In the genomic region with DNA sequence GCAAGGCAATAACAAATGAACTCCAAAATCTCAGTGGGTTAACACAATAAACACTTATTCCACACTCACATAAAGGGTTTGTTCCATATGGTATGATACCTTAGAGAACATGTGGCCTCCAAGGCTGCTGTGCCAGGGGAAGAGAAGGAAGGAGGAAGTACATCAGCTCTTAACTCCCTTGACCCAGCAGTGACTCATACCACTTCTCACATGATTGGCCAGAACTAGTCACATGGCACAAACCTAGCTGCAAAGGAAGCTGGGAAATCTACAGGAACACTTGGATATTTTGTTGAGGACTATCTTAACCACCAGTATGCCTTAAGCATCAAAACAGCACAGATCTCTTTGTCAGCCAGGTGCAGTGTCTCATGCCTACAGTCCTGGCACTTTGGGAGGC, we compare ENCODE assay signal across 18 cellular contexts.
DNase-seq lines count a peak whose midpoint lies in the region; ATAC-seq, FAIRE-seq and TF ChIP-seq lines count a peak whose summit lies in the region.
"Had no signal": no experiment of that assay in that cellular context is flagged by ENCODE, and none has a peak within 500 bp of the region (broad histone marks: within the 10 kb centered on the region; RNA-seq: fewer than 3 reads in every experiment).

No MANE protein-coding gene starts in this region.

- no peaks in the 10 kb centered on the region for H3K4me1 ChIP-seq in GM23248 (ENCODE audit: insufficient read depth)
- H3K4me1 ChIP-seq in Caco-2, result no peaks in the 10 kb centered on the region
- H3K4me1 ChIP-seq: HAP-1 had no signal

- H2AFZ ChIP-seq in GM23248, result no peak overlapping the region

- peak; percentile 36 for FAIRE-seq in HTR-8/SVneo (lab: Jason Lieb, UNC)

- H3K9me3 ChIP-seq in GM23248 (ENCODE audit: low read depth) (no peaks in the 10 kb centered on the region), Caco-2 (peaks cover 5% of the 10 kb centered on the region; the same call in 1 of the 2 replicates)
- H3K9me3 ChIP-seq: HAP-1, SJSA1 had no signal

- H3K36me3 ChIP-seq in GM23248 (ENCODE audit: low read depth), result no peaks in the 10 kb centered on the region
- no peaks in the 10 kb centered on the region for H3K36me3 ChIP-seq in Caco-2 (ENCODE audit: control insufficient read depth, insufficient read depth, low read length)
- H3K36me3 ChIP-seq: HAP-1, SJSA1 had no signal

- no peak overlapping the region for H3K4me3 ChIP-seq in GM23248
- no peak overlapping the region for H3K4me3 ChIP-seq in fibroblast of mammary gland (ENCODE audit: control insufficient read depth, low read depth, low read length)
- H3K4me3 ChIP-seq in Caco-2 (ENCODE audit: low read depth, low read length), result no peak overlapping the region
- H3K4me3 ChIP-seq: HAP-1, SJSA1 had no signal

- H3K4me2 ChIP-seq in GM23248 (ENCODE audit: unreplicated experiment), result no peak overlapping the region
- H3K4me2 ChIP-seq: KMS-11 had no signal

- no peak overlapping the region for H3K4me3 Mint-ChIP-seq in stimulated activated naive B cell treated with anti-CD40 and anti-IgM and Interleukin-4, amounts not matched to agents 10 μg/mL and 1 μg/mL and 100 μg/mL, for 72 hours
- no peak overlapping the region for H3K4me3 Mint-ChIP-seq in Caco-2 (ENCODE audit: unreplicated experiment)
- H3K4me3 Mint-ChIP-seq: CD4-positive, alpha-beta memory T cell had no signal

- BruUV-seq in Caco-2 (replicated peaks; lab: Mats Ljungman, UMichigan), result no TSS peak

- CTCF ChIA-PET in Caco-2 (lab: Charles Lee), result no interaction called here

- TF ChIP-seq CTCF in fibroblast of mammary gland (conservative IDR thresholded peaks at IDR 0.05; ENCODE audit: control insufficient read depth, insufficient read depth, low read depth, low read length), result no peak
- TF ChIP-seq CTCF in GM10266 (IDR thresholded peaks at IDR 0.05; ENCODE audit: control insufficient read depth, insufficient read depth, low read depth, missing control alignments), result no peak
- no peak for TF ChIP-seq CTCF in Caco-2 (IDR thresholded peaks at IDR 0.05; ENCODE audit: insufficient read depth in 1 of 2, low read depth in 1 of 2, low read length in 1 of 2, severe bottlenecking in 1 of 2, unreplicated experiment in 1 of 2)

- H3K9ac ChIP-seq in GM23248, result no peak overlapping the region
- H3K9ac ChIP-seq: KMS-11 had no signal

- peak; percentile 31 for DNase-seq in GM23248
- no peak for DNase-seq in HTR-8/SVneo (ENCODE audit: insufficient read length, low spot score)
- peak; percentile 1 for DNase-seq in OCI-M1 (lab: John Stamatoyannopoulos, UW)
- DNase-seq in fibroblast of mammary gland (ENCODE audit: low read depth), result peak; percentile 33
- DNase-seq in EL, result no peak
- no peak for DNase-seq in GM10266 (ENCODE audit: extremely low spot score)
- no peak for DNase-seq in stimulated activated naive B cell treated with anti-CD40 and anti-IgM and Interleukin-4, amounts not matched to agents 10 μg/mL and 1 μg/mL and 100 μg/mL, for 72 hours
- no peak for DNase-seq in Caco-2
- DNase-seq: CD4-positive, alpha-beta memory T cell; NCI-H1417 treated with DMSO at 0.1 percent for 48 hours; NCI-H1930; NCI-H2171 treated with DMSO at 0.1 percent for 48 hours; NCI-H446 treated with DMSO at 0.1 percent for 48 hours; NCI-H748 treated with DMSO at 0.1 percent for 48 hours; PC-3 had no signal

- no peaks in the 10 kb centered on the region for H3K4me1 Mint-ChIP-seq in stimulated activated naive B cell treated with anti-CD40 and anti-IgM and Interleukin-4, amounts not matched to agents 10 μg/mL and 1 μg/mL and 100 μg/mL, for 72 hours
- H3K4me1 Mint-ChIP-seq in Caco-2 (ENCODE audit: low read depth, unreplicated experiment), result peaks cover 9% of the 10 kb centered on the region
- H3K4me1 Mint-ChIP-seq: CD4-positive, alpha-beta memory T cell had no signal

- POLR2A ChIA-PET in Caco-2 (lab: Charles Lee), result no interaction called here

- H3K9me3 Mint-ChIP-seq in stimulated activated naive B cell treated with anti-CD40 and anti-IgM and Interleukin-4, amounts not matched to agents 10 μg/mL and 1 μg/mL and 100 μg/mL, for 72 hours, result peaks cover 8 to 12% of the 10 kb centered on the region in 2 donors
- peaks cover 15% of the 10 kb centered on the region for H3K9me3 Mint-ChIP-seq in Caco-2 (ENCODE audit: unreplicated experiment)

- H3F3A ChIP-seq in GM23248 (ENCODE audit: insufficient read depth), result 0 out of 2 replicates have a peak, but pooled peaks cover 3% of the 10 kb centered on the region

- no peaks in the 10 kb centered on the region for H3K27me3 Mint-ChIP-seq in stimulated activated naive B cell treated with anti-CD40 and anti-IgM and Interleukin-4, amounts not matched to agents 10 μg/mL and 1 μg/mL and 100 μg/mL, for 72 hours
- no peaks in the 10 kb centered on the region for H3K27me3 Mint-ChIP-seq in Caco-2 (ENCODE audit: insufficient read depth, unreplicated experiment)

- H3K79me2 ChIP-seq in GM23248 (ENCODE audit: insufficient read depth), result peaks cover 26% of the 10 kb centered on the region

- no peak overlapping the region for H3K27ac ChIP-seq in GM23248
- H3K27ac ChIP-seq: KMS-11 had no signal

- no peaks in the 10 kb centered on the region for H4K20me1 ChIP-seq in GM23248 (ENCODE audit: insufficient read depth)

- H3K9me2 ChIP-seq in GM23248 (ENCODE audit: insufficient read depth), result no peaks in the 10 kb centered on the region

- in situ Hi-C loops in GM23248 (cut with MboI), result no loop called here

- H3K27me3 ChIP-seq in GM23248 (replicated peaks; ENCODE audit: insufficient read depth), result no peaks in the 10 kb centered on the region
- H3K27me3 ChIP-seq in Caco-2 (replicated peaks; ENCODE audit: control insufficient read depth, insufficient read depth, low read length), result no peaks in the 10 kb centered on the region
- H3K27me3 ChIP-seq: SJSA1 had no signal

- H3K27ac Mint-ChIP-seq in stimulated activated naive B cell treated with anti-CD40 and anti-IgM and Interleukin-4, amounts not matched to agents 10 μg/mL and 1 μg/mL and 100 μg/mL, for 72 hours, result no peak overlapping the region
- H3K27ac Mint-ChIP-seq in Caco-2 (ENCODE audit: unreplicated experiment), result no peak overlapping the region
- H3K27ac Mint-ChIP-seq: CD4-positive, alpha-beta memory T cell had no signal

- H3K36me3 Mint-ChIP-seq in stimulated activated naive B cell treated with anti-CD40 and anti-IgM and Interleukin-4, amounts not matched to agents 10 μg/mL and 1 μg/mL and 100 μg/mL, for 72 hours, result no peaks in the 10 kb centered on the region
- no peaks in the 10 kb centered on the region for H3K36me3 Mint-ChIP-seq in Caco-2 (ENCODE audit: insufficient read depth, unreplicated experiment)
- H3K36me3 Mint-ChIP-seq: CD4-positive, alpha-beta memory T cell had no signal

- intact Hi-C loops in Caco-2 (cut with micrococcal nuclease; ENCODE audit: unreplicated experiment), result no loop called here

- ATAC-seq in stimulated activated naive B cell treated with anti-CD40 and anti-IgM and Interleukin-4, amounts not matched to agents 10 μg/mL and 1 μg/mL and 100 μg/mL, for 72 hours (replicated peaks), result no peak
- ATAC-seq: PC-3 had no signal

Comparison
In these comparisons a context has a peak if more than half of its experiments do, and no peak if none do; other contexts are left out.
1. DNase-seq: peak in GM23248 (single experiment), OCI-M1 (single experiment) and fibroblast of mammary gland (single experiment); none in HTR-8/SVneo (single experiment), EL (single experiment), GM10266 (single experiment), stimulated activated naive B cell treated with anti-CD40 and anti-IgM and Interleukin-4, amounts not matched to agents 10 μg/mL and 1 μg/mL and 100 μg/mL, for 72 hours (single experiment) and Caco-2 (0 of 2).